In genomic region chr2:242098034-242098433, GRCh38 we compare ENCODE assay signal across 16 cellular contexts.
"Had no signal": no experiment of that assay in that cellular context is flagged by ENCODE, and none has a peak within 500 bp of the region (broad histone marks: within the 10 kb centered on the region; RNA-seq: fewer than 3 reads in every experiment).

No MANE protein-coding gene starts in this region.

- DNase-seq: activated CD4-positive, alpha-beta T cell treated with anti-CD3 and anti-CD28 coated beads, Interleukin-2, amount 10 ng/mL, durations not matched to agents 24 days and 14 days; activated CD8-positive, alpha-beta memory T cell treated with anti-CD3 and anti-CD28 coated beads, Interleukin-2, amount 50 U/mL, for 48 hours; activated gamma-delta T cell; activated T-cell treated with anti-CD3 and anti-CD28 coated beads, Interleukin-2, amount 50 U/mL, for 72 hours; cortex of kidney; effector memory CD4-positive, alpha-beta T cell; kidney glomerular epithelial cell; left ventricle myocardium superior; right lobe of liver; stomach; T-cell; T-helper 9 cell; testis had no signal

- H3K4me1 ChIP-seq: prostate gland, right lobe of liver, testis, upper lobe of left lung had no signal

- H3K4me2 ChIP-seq: smooth muscle cell had no signal

- H3K27me3 ChIP-seq: right lobe of liver, stomach, testis, upper lobe of left lung had no signal

- H3K4me3 ChIP-seq: prostate gland, right lobe of liver, smooth muscle cell, stomach, testis, upper lobe of left lung had no signal

- H3K27ac ChIP-seq: prostate gland, right lobe of liver, stomach, testis, upper lobe of left lung had no signal

- ATAC-seq: activated T-cell treated with anti-CD3 and anti-CD28 coated beads, Interleukin-2, amount 50 U/mL, for 72 hours; T-cell had no signal

- H3K36me3 ChIP-seq: prostate gland had no signal

- H3K9me3 ChIP-seq: prostate gland, right lobe of liver, stomach, testis, upper lobe of left lung had no signal
